In genomic region chr2:127218843-127219715, GRCh38 we compare ENCODE assay signal across 8 cellular contexts. TPM values are rescaled to one million over a fixed set of nuclear protein-coding genes. Genes with fewer than 3 reads are reported as not detected.
DNase-seq lines count a peak whose midpoint lies in the region; ATAC-seq and TF ChIP-seq lines count a peak whose summit lies in the region.

No MANE protein-coding gene starts in this region.

- H4K20me1 ChIP-seq in H9 (ENCODE audit: control insufficient read depth, insufficient read depth, insufficient read length) (no peaks in the 10 kb centered on the region), hepatocyte (ENCODE audit: insufficient read depth, poor library complexity, severe bottlenecking) (no peaks in the 10 kb centered on the region)

- H3K79me2 ChIP-seq in H9 (ENCODE audit: insufficient read depth, low read length) (no peaks in the 10 kb centered on the region), hepatocyte (no peaks in the 10 kb centered on the region)

- peaks cover 12% of the 10 kb centered on the region for H3K23me2 ChIP-seq in H9 (ENCODE audit: insufficient read length, low read depth, low read length, poor library complexity, severe bottlenecking)

- H3K9ac ChIP-seq in H9 (ENCODE audit: extremely low read depth, insufficient read length, low read length) (peak overlapping the region; percentile 40), skeletal muscle satellite cell (ENCODE audit: low read depth, low read length) (peak overlapping the region; percentile 75)

- no peak overlapping the region for H3K27ac ChIP-seq in H9 (ENCODE audit: insufficient read length, low read depth, low read length)
- peak overlapping the region; percentile 79 for H3K27ac ChIP-seq in hepatocyte

- no peaks in the 10 kb centered on the region for H3K4me1 ChIP-seq in H9 (ENCODE audit: insufficient read depth, low read length)
- peaks cover 7% of the 10 kb centered on the region for H3K4me1 ChIP-seq in hepatocyte (ENCODE audit: insufficient read depth)
- peaks cover 20% of the 10 kb centered on the region for H3K4me1 ChIP-seq in skeletal muscle satellite cell (ENCODE audit: control insufficient read depth, insufficient read depth, low read length)

- H3K36me3 ChIP-seq in hepatocyte (replicated peaks; ENCODE audit: insufficient read depth, low read depth), result no peaks in the 10 kb centered on the region
- no peaks in the 10 kb centered on the region for H3K36me3 ChIP-seq in skeletal muscle satellite cell (ENCODE audit: insufficient read depth, low read length)

- no peak overlapping the region for H2BK12ac ChIP-seq in H9 (ENCODE audit: insufficient read length, low read depth, low read length)

- no peak overlapping the region for H2BK120ac ChIP-seq in H9 (ENCODE audit: low read depth, low read length, poor library complexity, severe bottlenecking)

- no peaks in the 10 kb centered on the region; a peak in 2 of 7 replicates for H3K36me3 Mint-ChIP-seq in H9 (ENCODE audit: insufficient read depth in 1 of 3, low read depth in 3 of 3)
- peaks cover 7% of the 10 kb centered on the region for H3K36me3 Mint-ChIP-seq in activated T-helper 17 cell treated with anti-CD3 and anti-CD28 coated beads, Interleukin-2, amount 50 U/mL, for 72 hours (ENCODE audit: low read depth)

- no peak for DNase-seq in H9
- peak; percentile 63 for DNase-seq in hepatocyte (ENCODE audit: low spot score)
- DNase-seq in putamen (ENCODE audit: low spot score), result no peak
- DNase-seq in NCI-H2107 treated with DMSO at 0.1 percent for 48 hours (lab: John Stamatoyannopoulos, UW; ENCODE audit: unreplicated experiment), result no peak

- H3K18ac ChIP-seq in H9 (ENCODE audit: insufficient read length, low read depth, low read length), result peak overlapping the region; percentile 29

- WGBS in H9 (ENCODE audit: extremely low coverage, insufficient read length, low lambda C conversion rate), result no CpG with 5 or more reads among the region's 64 CpGs
- WGBS in hepatocyte (ENCODE audit: low lambda C conversion rate, missing lambda C conversion rate), result under 1% methylated on average over 36 of the region's 64 CpGs

- no peak overlapping the region for H3K4ac ChIP-seq in H9 (ENCODE audit: low read depth, low read length)

- no peak overlapping the region for H4K8ac ChIP-seq in H9 (replicated peaks; ENCODE audit: insufficient read length, low read depth, low read length)

- peaks cover 51% of the 10 kb centered on the region for H3K27me3 Mint-ChIP-seq in H9 (ENCODE audit: low read depth)
- H3K27me3 Mint-ChIP-seq in activated T-helper 17 cell treated with anti-CD3 and anti-CD28 coated beads, Interleukin-2, amount 50 U/mL, for 72 hours, result peaks cover 54% of the 10 kb centered on the region

- H2BK5ac ChIP-seq in H9 (ENCODE audit: insufficient read length, low read length), result no peak overlapping the region

- H3K14ac ChIP-seq in H9 (ENCODE audit: insufficient read depth, low read length), result peak overlapping the region; percentile 68; the same call in 1 of the 2 replicates

- no peak overlapping the region for H3T11ph ChIP-seq in H9 (ENCODE audit: low read length)

- H3K4me3 Mint-ChIP-seq in H9, result peak overlapping the region; percentile 77 to 95
- peak overlapping the region; percentile 45 for H3K4me3 Mint-ChIP-seq in activated T-helper 17 cell treated with anti-CD3 and anti-CD28 coated beads, Interleukin-2, amount 50 U/mL, for 72 hours

- no peak for TF ChIP-seq CTCF in H9 (conservative IDR thresholded peaks at IDR 0.05)
- TF ChIP-seq CTCF in hepatocyte (IDR thresholded peaks at IDR 0.05; ENCODE audit: poor library complexity), result no peak

- no peaks in the 10 kb centered on the region; the same call in 1 of the 2 replicates for H3K27me3 ChIP-seq in H9 (ENCODE audit: insufficient read depth, low read length)
- H3K27me3 ChIP-seq in hepatocyte, result peaks cover 40% of the 10 kb centered on the region
- no peaks in the 10 kb centered on the region for H3K27me3 ChIP-seq in skeletal muscle satellite cell (ENCODE audit: control insufficient read depth, insufficient read depth, low read length)

- H3K27ac Mint-ChIP-seq in H9, result no peak overlapping the region
- H3K27ac Mint-ChIP-seq in activated T-helper 17 cell treated with anti-CD3 and anti-CD28 coated beads, Interleukin-2, amount 50 U/mL, for 72 hours, result no peak overlapping the region

- no peak overlapping the region for H3K56ac ChIP-seq in H9 (ENCODE audit: insufficient read length, low read depth, low read length)

- no peak overlapping the region for H3K23ac ChIP-seq in H9 (ENCODE audit: insufficient read length, low read depth, low read length)

- no peak overlapping the region for H2BK15ac ChIP-seq in H9 (ENCODE audit: low read depth, low read length)

- no peaks in the 10 kb centered on the region for H3K9me3 Mint-ChIP-seq in H9
- no peaks in the 10 kb centered on the region for H3K9me3 Mint-ChIP-seq in activated T-helper 17 cell treated with anti-CD3 and anti-CD28 coated beads, Interleukin-2, amount 50 U/mL, for 72 hours

- peaks cover 18% of the 10 kb centered on the region in 2 experiments for H3K4me1 Mint-ChIP-seq in H9
- H3K4me1 Mint-ChIP-seq in activated T-helper 17 cell treated with anti-CD3 and anti-CD28 coated beads, Interleukin-2, amount 50 U/mL, for 72 hours, result peaks cover 7% of the 10 kb centered on the region

- H3K9me2 ChIP-seq in hepatocyte (replicated peaks; ENCODE audit: insufficient read depth), result no peaks in the 10 kb centered on the region

- H3K9me3 ChIP-seq in H9 (ENCODE audit: control insufficient read depth, low read depth, low read length) (no peaks in the 10 kb centered on the region), hepatocyte (ENCODE audit: low read depth) (no peaks in the 10 kb centered on the region), skeletal muscle satellite cell (replicated peaks; ENCODE audit: low read length) (peaks cover 7% of the 10 kb centered on the region)

- no peak overlapping the region for H2AK5ac ChIP-seq in H9 (ENCODE audit: insufficient read length, low read length)

- H3K4me2 ChIP-seq in H9 (ENCODE audit: insufficient read depth, insufficient read length, low read length) (peak overlapping the region; percentile 75), hepatocyte (peak overlapping the region; percentile 97), skeletal muscle satellite cell (ENCODE audit: low read length) (peak overlapping the region; percentile 95)

- H3K4me3 ChIP-seq in hepatocyte, result peak overlapping the region; percentile 80
- peak overlapping the region; percentile 76 for H3K4me3 ChIP-seq in skeletal muscle satellite cell (ENCODE audit: low read length)

- H2BK20ac ChIP-seq in H9 (ENCODE audit: low read depth, low read length, poor library complexity, severe bottlenecking), result no peak overlapping the region

- no peak overlapping the region for H4K5ac ChIP-seq in H9 (ENCODE audit: insufficient read length, low read depth, low read length)

- no peaks in the 10 kb centered on the region for H3K79me1 ChIP-seq in H9 (ENCODE audit: insufficient read depth, low read depth, low read length, poor library complexity, severe bottlenecking)

- no peak for ATAC-seq in activated T-helper 17 cell treated with anti-CD3 and anti-CD28 coated beads, Interleukin-2, amount 50 U/mL, for 72 hours (replicated peaks)
- ATAC-seq in HG02938 (IDR thresholded peaks at IDR 0.05; ENCODE audit: unreplicated experiment) (no peak), GM21717 (IDR thresholded peaks at IDR 0.05; ENCODE audit: unreplicated experiment) (no peak)

- H2AFZ ChIP-seq in H9 (ENCODE audit: low read length), result no peak overlapping the region
- H2AFZ ChIP-seq in hepatocyte, result peak overlapping the region; percentile 76

- H4K91ac ChIP-seq in H9 (ENCODE audit: insufficient read length, low read depth, low read length), result no peak overlapping the region

RNA-seq across cellular contexts. Expression of gene CYP27C1, which starts 1.0 kb away (rescaled TPM):
- total RNA-seq in H9 (2021) (2.3 TPM in 2 replicates), hepatocyte (0.56 and 1.2 TPM in 2 replicates)
- total RNA-seq in activated T-helper 17 cell treated with anti-CD3 and anti-CD28 coated beads, Interleukin-2, amount 50 U/mL, for 72 hours, result not detected
- polyA plus RNA-seq in hepatocyte, result 1.3 and 1.4 TPM in 2 replicates
- total RNA-seq in skeletal muscle satellite cell (2012; rRNA removed), result not detected in 2 replicates
